Comparison of ENCODE assay signal across 8 cellular contexts in genomic region chr7:24574365-24574764, GRCh38. TPM values are rescaled to one million over a fixed set of nuclear protein-coding genes. Genes with fewer than 3 reads are reported as not detected.
DNase-seq lines count a peak whose midpoint lies in the region; ATAC-seq and TF ChIP-seq lines count a peak whose summit lies in the region.

No MANE protein-coding gene starts in this region.

- in situ Hi-C loops in Panc1 (cut with HindIII; ENCODE audit: low pct_unique_long_range_greater_than_20kb, low sequenced_read_pairs): no loop called here

- H3K36me3 Mint-ChIP-seq in progenitor cell of endocrine pancreas (ENCODE audit: insufficient read depth): no peaks in the 10 kb centered on the region

- H3K4me3 Mint-ChIP-seq in progenitor cell of endocrine pancreas (ENCODE audit: low read depth): peak overlapping the region; percentile 91

- no peaks in the 10 kb centered on the region for H3K9me3 ChIP-seq in Panc1 (ENCODE audit: control insufficient read depth, insufficient read depth, low read depth, low read length)
- H3K9me3 ChIP-seq in esophagus (ENCODE audit: control insufficient read depth in 2 of 2, insufficient read depth in 1 of 2, low read depth in 1 of 2, low read length in 1 of 2): no peaks in the 10 kb centered on the region

- H3K27ac ChIP-seq in Panc1 (ENCODE audit: low read length) (peak overlapping the region; percentile 83), esophagus (ENCODE audit: low read depth in 2 of 2, low read length in 1 of 2) (peak overlapping the region in 1 of 2 donors; percentile 67)

- H3K4me1 ChIP-seq in Panc1 (ENCODE audit: control insufficient read depth, insufficient read depth, low read length) (peaks cover 20% of the 10 kb centered on the region), esophagus (ENCODE audit: control insufficient read depth in 2 of 2, insufficient read depth in 2 of 2, low read length in 1 of 2) (peaks cover 2 to 4% of the 10 kb centered on the region in 2 donors)

- H3K27me3 ChIP-seq in GM06990 (replicated peaks; ENCODE audit: control insufficient read depth, insufficient read depth, low read length) (no peaks in the 10 kb centered on the region; the same call in 1 of the 2 replicates), Panc1 (ENCODE audit: control insufficient read depth, insufficient read depth, low read length) (peaks cover 19% of the 10 kb centered on the region), esophagus (ENCODE audit: control insufficient read depth in 1 of 2, insufficient read depth in 2 of 2, low read length in 2 of 2) (peaks cover 0 to 2% of the 10 kb centered on the region in 2 donors)

- BruUV-seq in Panc1 (replicated peaks; lab: Mats Ljungman, UMichigan): no TSS peak

- TF ChIP-seq CTCF in GM06990 (IDR thresholded peaks at IDR 0.05; ENCODE audit: insufficient read depth, low read length, poor library complexity, severe bottlenecking) (no peak), Panc1 (IDR thresholded peaks at IDR 0.05) (no peak), progenitor cell of endocrine pancreas (IDR thresholded peaks at IDR 0.05; ENCODE audit: unreplicated experiment) (no peak)

- CTCF ChIA-PET in Panc1 (lab: Charles Lee): interaction anchor here (0.7 kb wide), 1 partner anchor 175 kb away, joined by 3 read pairs; no protein-coding TSS in a partner anchor

- peaks cover 31% of the 10 kb centered on the region for H3K27me3 Mint-ChIP-seq in progenitor cell of endocrine pancreas

- 12 to 13% methylated on average over 11 of the region's 11 CpGs for WGBS in esophagus, 2 donors

- peak overlapping the region; percentile 95 for H3K27ac Mint-ChIP-seq in progenitor cell of endocrine pancreas

- ATAC-seq in Panc1 (no peak), GM18858 (IDR thresholded peaks at IDR 0.05; ENCODE audit: unreplicated experiment) (no peak), left lobe of liver (no peak), HG03039 (IDR thresholded peaks at IDR 0.05; ENCODE audit: unreplicated experiment) (no peak)

- H3K36me3 ChIP-seq in GM06990 (ENCODE audit: control insufficient read depth, insufficient read depth, low read length): no peaks in the 10 kb centered on the region
- no peaks in the 10 kb centered on the region; the same call in 1 of the 2 replicates for H3K36me3 ChIP-seq in Panc1 (ENCODE audit: control insufficient read depth, insufficient read depth, low read length)
- H3K36me3 ChIP-seq in esophagus (ENCODE audit: control insufficient read depth in 2 of 2, insufficient read depth in 2 of 2, low read length in 1 of 2): no peaks in the 10 kb centered on the region

- H3K9me3 Mint-ChIP-seq in progenitor cell of endocrine pancreas (ENCODE audit: low read depth): no peaks in the 10 kb centered on the region

- POLR2A ChIA-PET in Panc1 (lab: Charles Lee): no interaction called here

- peaks cover 24% of the 10 kb centered on the region for H3K4me1 Mint-ChIP-seq in progenitor cell of endocrine pancreas (ENCODE audit: low read depth)

- H3K4me3 ChIP-seq in GM06990 (replicated peaks; ENCODE audit: low read depth, low read length): peak overlapping the region; percentile 69
- H3K4me3 ChIP-seq in Panc1 (ENCODE audit: low read depth in 2 of 2, low read length in 2 of 2): peak overlapping the region; percentile 65 to 84
- peak overlapping the region; percentile 88 to 94 for H3K4me3 ChIP-seq in esophagus (ENCODE audit: low read depth in 1 of 2, low read length in 2 of 2)

- intact Hi-C loops in Panc1 (cut with micrococcal nuclease; ENCODE audit: unreplicated experiment): loop anchor here (10.0 kb wide), 1 partner anchor 170 kb away; no protein-coding TSS in a partner anchor

- DNase-seq in GM06990 (ENCODE audit: extremely low read depth, insufficient read length) (no peak), Panc1 (ENCODE audit: low read depth, low spot score) (no peak), progenitor cell of endocrine pancreas (ENCODE audit: low spot score, unreplicated experiment) (no peak), left lobe of liver (ENCODE audit: low spot score) (no peak), cerebellar nuclear complex (lab: John Stamatoyannopoulos, UW) (no peak)

RNA-seq across cellular contexts. Expression of gene PALS2, which starts 1.1 kb away (rescaled TPM):
- total RNA-seq in Panc1 (2021; ENCODE audit: unreplicated experiment): 48.2 TPM
- polyA plus RNA-seq in Panc1 (2012; ENCODE audit: insufficient read length): 14.5 TPM
- polyA plus RNA-seq in esophagus: 1 to 10 TPM; 1.7 to 2.9 TPM
- 57.0 and 75.1 TPM in 2 replicates for total RNA-seq in progenitor cell of endocrine pancreas
- total RNA-seq in left lobe of liver: 14.9 TPM
